Comparison of ENCODE assay signal across 13 cellular contexts in genomic region chr1:188170935-188171334, GRCh38.
DNase-seq lines count a peak whose midpoint lies in the region; ATAC-seq and TF ChIP-seq lines count a peak whose summit lies in the region.
"Had no signal": no experiment of that assay in that cellular context is flagged by ENCODE, and none has a peak within 500 bp of the region (broad histone marks: within the 10 kb centered on the region; RNA-seq: fewer than 3 reads in every experiment).

No MANE protein-coding gene starts in this region.

- H3K9me3 ChIP-seq in PC-3 (ENCODE audit: low read length) (no peaks in the 10 kb centered on the region), mesenchymal stem cell (ENCODE audit: control insufficient read depth, low read length) (no peaks in the 10 kb centered on the region)

- POLR2A ChIA-PET in PC-3 (lab: Charles Lee; ENCODE audit: unreplicated experiment), result no interaction called here

- H3K4ac ChIP-seq in mesenchymal stem cell (ENCODE audit: low read depth in 1 of 2, low read length in 2 of 2), result no peak overlapping the region

- H3K23ac ChIP-seq in mesenchymal stem cell (ENCODE audit: low read length in 2 of 2), result no peak overlapping the region

- peak; percentile 9 for DNase-seq in NCI-H2107 treated with DMSO at 0.1 percent for 48 hours (lab: John Stamatoyannopoulos, UW; ENCODE audit: unreplicated experiment)
- no peak for DNase-seq in NCI-H2107 (lab: John Stamatoyannopoulos, UW)
- DNase-seq in NCI-H1417 treated with DMSO at 0.1 percent for 48 hours (lab: John Stamatoyannopoulos, UW), result peak; percentile 93
- peak; percentile 67 for DNase-seq in NCI-H2227 treated with DMSO at 0.1 percent for 48 hours (lab: John Stamatoyannopoulos, UW)
- peak; percentile 14 for DNase-seq in SHP77 treated with DMSO at 0.1 percent for 48 hours (lab: John Stamatoyannopoulos, UW)
- no peak for DNase-seq in PC-3
- no peak for DNase-seq in activated effector memory CD4-positive, alpha-beta T cell treated with Interleukin-2 at 50 U/mL for 16 hours
- DNase-seq in mesenchymal stem cell, result no peak
- DNase-seq: C1 segment of cervical spinal cord, DMS53, KBM-7, NCI-H446 treated with DMSO at 0.1 percent for 48 hours, T-helper 2 cell had no signal

- no peaks in the 10 kb centered on the region for H3K9me2 ChIP-seq in PC-3 (replicated peaks; ENCODE audit: low read length)

- H2BK12ac ChIP-seq in mesenchymal stem cell (ENCODE audit: low read length in 2 of 2), result no peak overlapping the region

- H3K4me3 ChIP-seq in PC-3 (ENCODE audit: low read length), result no peak overlapping the region
- H3K4me3 ChIP-seq in mesenchymal stem cell (ENCODE audit: insufficient read depth in 1 of 2, low read depth in 1 of 2, low read length in 2 of 2), result no peak overlapping the region

- H3K4me1 ChIP-seq in PC-3 (ENCODE audit: insufficient read depth, low read length), result no peaks in the 10 kb centered on the region
- no peaks in the 10 kb centered on the region for H3K4me1 ChIP-seq in mesenchymal stem cell (ENCODE audit: control insufficient read depth, insufficient read depth, low read depth, low read length)

- H3K36me3 ChIP-seq in PC-3 (ENCODE audit: low read depth, low read length), result no peaks in the 10 kb centered on the region
- H3K36me3 ChIP-seq in mesenchymal stem cell (ENCODE audit: control insufficient read depth in 1 of 2, insufficient read depth in 2 of 2, low read depth in 1 of 2, low read length in 2 of 2), result no peaks in the 10 kb centered on the region

- CTCF ChIA-PET in PC-3 (lab: Charles Lee), result no interaction called here

- ATAC-seq in PC-3, result no peak

- H2AFZ ChIP-seq in PC-3 (ENCODE audit: low read length) (no peak overlapping the region), mesenchymal stem cell (ENCODE audit: low read depth, low read length) (no peak overlapping the region)

- H3K14ac ChIP-seq in mesenchymal stem cell (ENCODE audit: low read length in 2 of 2), result no peak overlapping the region

- no peak overlapping the region for H3K4me2 ChIP-seq in PC-3 (ENCODE audit: low read length)
- no peak overlapping the region for H3K4me2 ChIP-seq in mesenchymal stem cell (ENCODE audit: low read length, poor library complexity, severe bottlenecking)

- no peaks in the 10 kb centered on the region for H3F3A ChIP-seq in PC-3 (ENCODE audit: low read length, unreplicated experiment)

- no peak overlapping the region for H2AK5ac ChIP-seq in mesenchymal stem cell (ENCODE audit: low read length, severe bottlenecking)

- no peak overlapping the region for H2BK120ac ChIP-seq in mesenchymal stem cell (ENCODE audit: low read depth, low read length)

- H3K79me1 ChIP-seq in mesenchymal stem cell (replicated peaks; ENCODE audit: low read length, poor library complexity, severe bottlenecking), result no peaks in the 10 kb centered on the region

- H2BK5ac ChIP-seq in mesenchymal stem cell (ENCODE audit: low read depth, low read length, poor library complexity, severe bottlenecking), result no peak overlapping the region

- H2BK15ac ChIP-seq in mesenchymal stem cell (ENCODE audit: low read depth, poor library complexity, severe bottlenecking), result no peak overlapping the region

- H4K91ac ChIP-seq in mesenchymal stem cell (ENCODE audit: low read length), result no peak overlapping the region

- no peaks in the 10 kb centered on the region for H3K27me3 ChIP-seq in PC-3 (ENCODE audit: low read length)
- no peaks in the 10 kb centered on the region for H3K27me3 ChIP-seq in mesenchymal stem cell (ENCODE audit: control insufficient read depth in 1 of 2, insufficient read depth in 1 of 2, low read length in 2 of 2)

- no peak for TF ChIP-seq CTCF in PC-3 (conservative IDR thresholded peaks at IDR 0.05; ENCODE audit: low read depth, low read length)

- 60% methylated on average over 1 of the region's 1 CpG for WGBS in mesenchymal stem cell

- no peaks in the 10 kb centered on the region for H4K20me1 ChIP-seq in PC-3 (ENCODE audit: low read length)

- H3K79me2 ChIP-seq in PC-3 (ENCODE audit: low read length), result no peaks in the 10 kb centered on the region

- H3K9ac ChIP-seq in PC-3 (ENCODE audit: low read length) (no peak overlapping the region), mesenchymal stem cell (ENCODE audit: low read length) (no peak overlapping the region)

- no peak overlapping the region for H4K8ac ChIP-seq in mesenchymal stem cell (ENCODE audit: low read length)

- H3K18ac ChIP-seq in mesenchymal stem cell (ENCODE audit: low read depth in 1 of 2, low read length in 2 of 2), result no peak overlapping the region

- intact Hi-C loops in PC-3 (cut with micrococcal nuclease), result no loop called here

- H3K27ac ChIP-seq in PC-3 (ENCODE audit: low read length), result no peak overlapping the region
- no peak overlapping the region for H3K27ac ChIP-seq in mesenchymal stem cell (ENCODE audit: low read length, poor library complexity, severe bottlenecking)

- no TSS peak for BruUV-seq in PC-3 (replicated peaks; lab: Mats Ljungman, UMichigan)

Comparison
In these comparisons a context has a peak if more than half of its experiments do, and no peak if none do; other contexts are left out.
1. DNase-seq: peak in NCI-H2107 treated with DMSO at 0.1 percent for 48 hours (single experiment), NCI-H1417 treated with DMSO at 0.1 percent for 48 hours (single experiment), NCI-H2227 treated with DMSO at 0.1 percent for 48 hours (single experiment) and SHP77 treated with DMSO at 0.1 percent for 48 hours (single experiment); none in NCI-H2107 (single experiment), PC-3 (single experiment), activated effector memory CD4-positive, alpha-beta T cell treated with Interleukin-2 at 50 U/mL for 16 hours (single experiment) and mesenchymal stem cell (single experiment).